22 cellular contexts compared by ENCODE assay signal in genomic region chr13:33003458-33004019, GRCh38. TPM values are rescaled to one million over a fixed set of nuclear protein-coding genes. Genes with fewer than 3 reads are reported as not detected.
A peak's percentile ranks its signal among the peaks of the same experiment; 100 is the strongest.
DNase-seq lines count a peak whose midpoint lies in the region; ATAC-seq and TF ChIP-seq lines count a peak whose summit lies in the region.
"Had no signal": no experiment of that assay in that cellular context is flagged by ENCODE, and none has a peak within 500 bp of the region (broad histone marks: within the 10 kb centered on the region; RNA-seq: fewer than 3 reads in every experiment).

No MANE protein-coding gene starts in this region.

- no peaks in the 10 kb centered on the region for H3F3A ChIP-seq in neural cell (ENCODE audit: insufficient read depth, low read length, poor library complexity, severe bottlenecking)

- H2AFZ ChIP-seq in neural cell (ENCODE audit: low read depth, low read length): no peak overlapping the region

- H3K4me3 ChIP-seq in A673 (ENCODE audit: low read depth, low read length, poor library complexity, severe bottlenecking) (no peak overlapping the region), neural cell (ENCODE audit: low read length) (no peak overlapping the region)
- H3K4me3 ChIP-seq in CD8-positive, alpha-beta memory T cell (ENCODE audit: low read length): no peak overlapping the region
- H3K4me3 ChIP-seq: ascending aorta, colonic mucosa, skin epidermis had no signal

- intact Hi-C loops in A673 (cut with micrococcal nuclease; ENCODE audit: unreplicated experiment): no loop called here

- H3K36me3 ChIP-seq in A673 (ENCODE audit: insufficient read depth, low read length, poor library complexity, severe bottlenecking) (no peaks in the 10 kb centered on the region), neural cell (ENCODE audit: insufficient read depth, low read length) (no peaks in the 10 kb centered on the region)
- no peaks in the 10 kb centered on the region for H3K36me3 ChIP-seq in CD8-positive, alpha-beta memory T cell (ENCODE audit: insufficient read depth, low read length)
- H3K36me3 ChIP-seq: ascending aorta, colonic mucosa had no signal

- no peaks in the 10 kb centered on the region for H4K20me1 ChIP-seq in neural cell (ENCODE audit: insufficient read depth)

- DNase-seq in A673 (ENCODE audit: low spot score) (no peak), M059J (ENCODE audit: low read depth) (peak; percentile 3), NCI-H2227 treated with DMSO at 0.1 percent for 48 hours (lab: John Stamatoyannopoulos, UW) (peak; percentile 58), osteocyte (ENCODE audit: extremely low spot score, unreplicated experiment) (no peak)
- DNase-seq in CD8-positive, alpha-beta memory T cell: no peak
- DNase-seq in activated T-cell treated with anti-CD3 and anti-CD28 coated beads, Interleukin-2, amount 50 U/mL, for 48 hours: no peak
- DNase-seq: activated CD4-positive, CD25-positive, alpha-beta regulatory T cell treated with anti-CD3 and anti-CD28 coated beads, Interleukin-2, amount 50 U/mL, for 72 hours; activated CD8-positive, alpha-beta memory T cell treated with anti-CD3 and anti-CD28 coated beads, Interleukin-2, amount 10 ng/mL, durations not matched to agents 7 days and 5 days; colonic mucosa; glutamatergic neuron; islet precursor cell; NK-92 treated with Interleukin-12 subunit alpha and Interleukin-12 subunit beta, amount 100 ng/mL, for 24 hours; stimulated activated naive B cell treated with anti-CD40 and anti-IgM and Interleukin-4, amounts not matched to agents 10 μg/mL and 1 μg/mL and 100 μg/mL, for 72 hours; T-helper 2 cell had no signal

- CTCF ChIA-PET in A673 (lab: Charles Lee): no interaction called here
- CTCF ChIA-PET in CD8-positive, alpha-beta memory T cell (lab: Charles Lee): no interaction called here

- H3K9me3 ChIP-seq in A673 (ENCODE audit: low read depth, low read length, poor library complexity, severe bottlenecking) (peaks cover 13% of the 10 kb centered on the region), neural cell (ENCODE audit: low read length) (no peaks in the 10 kb centered on the region)
- H3K9me3 ChIP-seq in CD8-positive, alpha-beta memory T cell (ENCODE audit: low read length): no peaks in the 10 kb centered on the region
- H3K9me3 ChIP-seq: colonic mucosa had no signal

- TF ChIP-seq EP300 in neural cell (conservative IDR thresholded peaks at IDR 0.05; ENCODE audit: poor library complexity, severe bottlenecking): no peak

- no peak overlapping the region for H3K9ac ChIP-seq in neural cell (ENCODE audit: low read length)

- no TSS peak for BruUV-seq in A673 (replicated peaks; lab: Mats Ljungman, UMichigan)

- TF ChIP-seq CTCF in A673 (conservative IDR thresholded peaks at IDR 0.05; ENCODE audit: low read depth, low read length) (no peak), neural cell (IDR thresholded peaks at IDR 0.05; ENCODE audit: poor library complexity, severe bottlenecking) (no peak), osteocyte (IDR thresholded peaks at IDR 0.05) (no peak)

- H3K27ac Mint-ChIP-seq in CD8-positive, alpha-beta memory T cell: peak overlapping the region in 1 of 8 donors; percentile 10
- H3K27ac Mint-ChIP-seq in osteocyte (ENCODE audit: unreplicated experiment): no peak overlapping the region
- H3K27ac Mint-ChIP-seq: activated CD8-positive, alpha-beta memory T cell treated with anti-CD3 and anti-CD28 coated beads, Interleukin-2, amount 10 ng/mL, durations not matched to agents 7 days and 5 days; IgD-negative memory B cell; mesothelial cell of epicardium; stimulated activated naive B cell treated with anti-CD40 and anti-IgM and Interleukin-4, amounts not matched to agents 10 μg/mL and 1 μg/mL and 100 μg/mL, for 72 hours had no signal

- H3K4me1 Mint-ChIP-seq in CD8-positive, alpha-beta memory T cell: no peaks in the 10 kb centered on the region
- no peaks in the 10 kb centered on the region for H3K4me1 Mint-ChIP-seq in osteocyte (ENCODE audit: unreplicated experiment)
- H3K4me1 Mint-ChIP-seq: IgD-negative memory B cell; stimulated activated naive B cell treated with anti-CD40 and anti-IgM and Interleukin-4, amounts not matched to agents 10 μg/mL and 1 μg/mL and 100 μg/mL, for 72 hours had no signal

- H3K4me3 Mint-ChIP-seq in CD8-positive, alpha-beta memory T cell: no peak overlapping the region
- H3K4me3 Mint-ChIP-seq in osteocyte (ENCODE audit: unreplicated experiment): no peak overlapping the region
- H3K4me3 Mint-ChIP-seq: activated CD8-positive, alpha-beta memory T cell treated with anti-CD3 and anti-CD28 coated beads, Interleukin-2, amount 10 ng/mL, durations not matched to agents 7 days and 5 days; IgD-negative memory B cell; mesothelial cell of epicardium; stimulated activated naive B cell treated with anti-CD40 and anti-IgM and Interleukin-4, amounts not matched to agents 10 μg/mL and 1 μg/mL and 100 μg/mL, for 72 hours had no signal

- H3K4me2 ChIP-seq in neural cell (ENCODE audit: low read length): no peak overlapping the region

- no peaks in the 10 kb centered on the region for H3K9me2 ChIP-seq in neural cell (ENCODE audit: insufficient read depth, low read length)

- no peaks in the 10 kb centered on the region for H3K79me2 ChIP-seq in neural cell (replicated peaks; ENCODE audit: insufficient read depth, low read length)

- H3K27me3 Mint-ChIP-seq in CD8-positive, alpha-beta memory T cell: peaks cover 3 to 4% of the 10 kb centered on the region in 2 donors
- peaks cover 18% of the 10 kb centered on the region for H3K27me3 Mint-ChIP-seq in osteocyte (ENCODE audit: unreplicated experiment)

- ATAC-seq in GM18909 (IDR thresholded peaks at IDR 0.05; ENCODE audit: poor library complexity, unreplicated experiment): no peak
- ATAC-seq: activated CD8-positive, alpha-beta memory T cell treated with anti-CD3 and anti-CD28 coated beads, Interleukin-2, amount 10 ng/mL, durations not matched to agents 7 days and 5 days had no signal

- POLR2A ChIA-PET in A673 (lab: Charles Lee; ENCODE audit: low non-redundant PET): interaction anchor here (0.5 kb wide), 1 partner anchor 10 kb away, joined by 3 read pairs; no protein-coding TSS in a partner anchor
- POLR2A ChIA-PET in CD8-positive, alpha-beta memory T cell (lab: Charles Lee): no interaction called here

- H3K27me3 ChIP-seq in A673 (replicated peaks; ENCODE audit: insufficient read depth, low read depth, low read length, poor library complexity) (no peaks in the 10 kb centered on the region), neural cell (ENCODE audit: insufficient read depth, low read depth, low read length) (no peaks in the 10 kb centered on the region)
- H3K27me3 ChIP-seq in CD8-positive, alpha-beta memory T cell (ENCODE audit: insufficient read depth, low read length, poor library complexity, severe bottlenecking): no peaks in the 10 kb centered on the region
- H3K27me3 ChIP-seq: ascending aorta, colonic mucosa had no signal

- no peak for TF ChIP-seq RAD21 in neural cell (conservative IDR thresholded peaks at IDR 0.05)

- H3K4me1 ChIP-seq in A673 (ENCODE audit: insufficient read depth, low read length, poor library complexity, severe bottlenecking): peaks cover 28% of the 10 kb centered on the region
- no peaks in the 10 kb centered on the region for H3K4me1 ChIP-seq in CD8-positive, alpha-beta memory T cell (ENCODE audit: insufficient read depth, low read length)
- H3K4me1 ChIP-seq: ascending aorta, colonic mucosa had no signal

- H3K36me3 Mint-ChIP-seq in CD8-positive, alpha-beta memory T cell: no peaks in the 10 kb centered on the region
- H3K36me3 Mint-ChIP-seq in osteocyte (ENCODE audit: unreplicated experiment): peaks cover 7% of the 10 kb centered on the region
- H3K36me3 Mint-ChIP-seq: activated CD8-positive, alpha-beta memory T cell treated with anti-CD3 and anti-CD28 coated beads, Interleukin-2, amount 10 ng/mL, durations not matched to agents 7 days and 5 days; IgD-negative memory B cell; mesothelial cell of epicardium had no signal

- peak overlapping the region; percentile 38 for H3K27ac ChIP-seq in A673 (ENCODE audit: low read depth, low read length, poor library complexity, severe bottlenecking)
- no peak overlapping the region for H3K27ac ChIP-seq in neural cell (ENCODE audit: low read length)
- no peak overlapping the region for H3K27ac ChIP-seq in CD8-positive, alpha-beta memory T cell (ENCODE audit: low read depth, low read length)
- H3K27ac ChIP-seq: colonic mucosa, epithelial cell of prostate had no signal

- peaks cover 4 to 7% (median 6%) of the 10 kb centered on the region in 5 donors for H3K9me3 Mint-ChIP-seq in CD8-positive, alpha-beta memory T cell
- H3K9me3 Mint-ChIP-seq in osteocyte (ENCODE audit: unreplicated experiment): peaks cover 8% of the 10 kb centered on the region

TF ChIP-seq in neural cell, 6 proteins besides CTCF, POLR2A, EP300 and RAD21 (continues in another document):
- TF ChIP-seq MXI1 (conservative IDR thresholded peaks at IDR 0.05; ENCODE audit: poor library complexity, severe bottlenecking): no peak
- peak; percentile 15 for TF ChIP-seq POLR2AphosphoS5 (IDR thresholded peaks at IDR 0.05)

RNA-seq across cellular contexts. Expression of gene KL, which starts 12.7 kb away (rescaled TPM):
- total RNA-seq in A673 (2021) (1.1 and 1.5 TPM in 2 replicates), osteocyte (0.08 TPM in 1 of 2 replicates, not detected in the other)
- not detected in 2 replicates for total RNA-seq in M059J (2014; rRNA removed; shearing (Covaris generic))
- polyA plus RNA-seq in neural cell: 0.09 TPM in 1 of 2 replicates, not detected in the other
- polyA minus RNA-seq in neural cell: 0.12 TPM in 1 of 2 replicates, not detected in the other
- total RNA-seq in CD8-positive, alpha-beta memory T cell: under 1 TPM; 0.20 to 0.35 TPM
- polyA plus RNA-seq in CD8-positive, alpha-beta memory T cell: not detected
- total RNA-seq: osteoblast had no signal
- polyA plus RNA-seq: IgD-negative memory B cell had no signal

Comparison
In these comparisons a context has a peak if more than half of its experiments do, and no peak if none do; other contexts are left out.
1. DNase-seq: peak in M059J (single experiment) and NCI-H2227 treated with DMSO at 0.1 percent for 48 hours (single experiment); none in A673 (single experiment), CD8-positive, alpha-beta memory T cell (0 of 5), osteocyte (single experiment) and activated T-cell treated with anti-CD3 and anti-CD28 coated beads, Interleukin-2, amount 50 U/mL, for 48 hours (0 of 2).